Comparison of ENCODE assay signal across 18 cellular contexts in genomic region chr11:89168396-89168795, GRCh38. TPM values are rescaled to one million over a fixed set of nuclear protein-coding genes. Genes with fewer than 3 reads are reported as not detected.
DNase-seq lines count a peak whose midpoint lies in the region; ATAC-seq and TF ChIP-seq lines count a peak whose summit lies in the region.
"Had no signal": no experiment of that assay in that cellular context is flagged by ENCODE, and none has a peak within 500 bp of the region (broad histone marks: within the 10 kb centered on the region; RNA-seq: fewer than 3 reads in every experiment).

No MANE protein-coding gene starts in this region.

- H3K27me3 ChIP-seq in H9 (ENCODE audit: insufficient read depth, low read length), result no peaks in the 10 kb centered on the region
- no peaks in the 10 kb centered on the region for H3K27me3 ChIP-seq in SJCRH30
- no peaks in the 10 kb centered on the region for H3K27me3 ChIP-seq in Karpas-422 (ENCODE audit: low read length)

- ATAC-seq in GM21390 (IDR thresholded peaks at IDR 0.05; ENCODE audit: unreplicated experiment), result no peak
- ATAC-seq in HG02973 (IDR thresholded peaks at IDR 0.05; ENCODE audit: unreplicated experiment), result no peak

- peak overlapping the region in 2 of 3 experiments; percentile 9 to 27; a peak in 2 of 7 replicates for H3K27ac Mint-ChIP-seq in H9
- H3K27ac Mint-ChIP-seq: B cell; CD4-positive, alpha-beta T cell had no signal

- H3K79me2 ChIP-seq in H9 (ENCODE audit: insufficient read depth, low read length), result no peaks in the 10 kb centered on the region
- H3K79me2 ChIP-seq in Karpas-422 (ENCODE audit: low read length), result no peaks in the 10 kb centered on the region

- H3K4ac ChIP-seq in H9 (ENCODE audit: low read depth, low read length), result no peak overlapping the region

- no peak overlapping the region for H3K23ac ChIP-seq in H9 (ENCODE audit: insufficient read length, low read depth, low read length)

- H2AFZ ChIP-seq in H9 (ENCODE audit: low read length), result no peak overlapping the region
- H2AFZ ChIP-seq in Karpas-422 (ENCODE audit: low read length), result no peak overlapping the region

- H3K56ac ChIP-seq in H9 (ENCODE audit: insufficient read length, low read depth, low read length), result no peak overlapping the region

- H3K4me1 ChIP-seq in H9 (ENCODE audit: insufficient read depth, low read length) (no peaks in the 10 kb centered on the region), SJCRH30 (peaks cover 9% of the 10 kb centered on the region), Karpas-422 (ENCODE audit: low read length) (no peaks in the 10 kb centered on the region)

- no peak overlapping the region for H3K4me3 Mint-ChIP-seq in H9
- H3K4me3 Mint-ChIP-seq: B cell; CD4-positive, alpha-beta T cell had no signal

- no peak overlapping the region for H4K5ac ChIP-seq in H9 (ENCODE audit: insufficient read length, low read depth, low read length)

- H3K9me3 Mint-ChIP-seq in H9, result no peaks in the 10 kb centered on the region
- H3K9me3 Mint-ChIP-seq: CD4-positive, alpha-beta T cell had no signal

- H3K36me3 Mint-ChIP-seq in H9 (ENCODE audit: insufficient read depth in 1 of 3, low read depth in 3 of 3), result no peaks in the 10 kb centered on the region

- H2BK20ac ChIP-seq in H9 (ENCODE audit: low read depth, low read length, poor library complexity, severe bottlenecking), result no peak overlapping the region

- H3K36me3 ChIP-seq in SJCRH30, result no peaks in the 10 kb centered on the region
- H3K36me3 ChIP-seq in Karpas-422 (ENCODE audit: insufficient read depth, low read length), result no peaks in the 10 kb centered on the region

- H3K4me2 ChIP-seq in H9 (ENCODE audit: insufficient read depth, insufficient read length, low read length) (no peak overlapping the region), Karpas-422 (ENCODE audit: low read depth, low read length, poor library complexity, severe bottlenecking) (no peak overlapping the region)

- WGBS in H9 (ENCODE audit: extremely low coverage, insufficient read length, low lambda C conversion rate), result no CpG with 5 or more reads among the region's 3 CpGs

- H4K8ac ChIP-seq in H9 (replicated peaks; ENCODE audit: insufficient read length, low read depth, low read length), result no peak overlapping the region

- no peak for DNase-seq in H9
- peak; percentile 2 to 38 for DNase-seq in SJCRH30
- DNase-seq in fibroblast of pulmonary artery (ENCODE audit: low read depth), result peak; percentile 3
- DNase-seq in pons (ENCODE audit: low spot score), result peak; percentile 30
- DNase-seq in activated T-cell treated with anti-CD3 and anti-CD28 coated beads for 4 hours, result no peak
- no peak for DNase-seq in Karpas-422
- DNase-seq: ACHN; C1 segment of cervical spinal cord; CD4-positive, alpha-beta T cell; DND-41; GDM1; HCEC 1CT had no signal

- no peaks in the 10 kb centered on the region; the same call in 1 of the 2 replicates for H3K9me2 ChIP-seq in Karpas-422 (replicated peaks; ENCODE audit: insufficient read depth, low read length)

- TF ChIP-seq CTCF in H9 (conservative IDR thresholded peaks at IDR 0.05) (no peak), fibroblast of pulmonary artery (IDR thresholded peaks at IDR 0.05; ENCODE audit: low read length, missing control alignments) (no peak)

- H3K27ac ChIP-seq in H9 (ENCODE audit: insufficient read length, low read depth, low read length) (no peak overlapping the region), SJCRH30 (no peak overlapping the region), Karpas-422 (ENCODE audit: low read length) (no peak overlapping the region)
- H3K27ac ChIP-seq: HL-60 had no signal

- no peak overlapping the region for H3K9ac ChIP-seq in H9 (ENCODE audit: extremely low read depth, insufficient read length, low read length)
- no peak overlapping the region for H3K9ac ChIP-seq in Karpas-422 (ENCODE audit: low read length)

- no peak overlapping the region for H3K14ac ChIP-seq in H9 (ENCODE audit: insufficient read depth, low read length)

- H3K79me1 ChIP-seq in H9 (ENCODE audit: insufficient read depth, low read depth, low read length, poor library complexity, severe bottlenecking), result no peaks in the 10 kb centered on the region

- H2AK5ac ChIP-seq in H9 (ENCODE audit: insufficient read length, low read length), result no peak overlapping the region

- H2BK120ac ChIP-seq in H9 (ENCODE audit: low read depth, low read length, poor library complexity, severe bottlenecking), result no peak overlapping the region

- H3K23me2 ChIP-seq in H9 (ENCODE audit: insufficient read length, low read depth, low read length, poor library complexity, severe bottlenecking), result no peaks in the 10 kb centered on the region

- H3K4me3 ChIP-seq in SJCRH30, result no peak overlapping the region
- H3K4me3 ChIP-seq in fibroblast of pulmonary artery (replicated peaks; ENCODE audit: low read depth, low read length), result no peak overlapping the region
- no peak overlapping the region for H3K4me3 ChIP-seq in Karpas-422 (ENCODE audit: low read length)

- H2BK15ac ChIP-seq in H9 (ENCODE audit: low read depth, low read length), result no peak overlapping the region

- H3K9me3 ChIP-seq in H9 (ENCODE audit: control insufficient read depth, low read depth, low read length) (no peaks in the 10 kb centered on the region), SJCRH30 (replicated peaks) (no peaks in the 10 kb centered on the region), Karpas-422 (ENCODE audit: low read length) (peaks cover 19% of the 10 kb centered on the region; the same call in 1 of the 2 replicates)

- H2BK5ac ChIP-seq in H9 (ENCODE audit: insufficient read length, low read length), result no peak overlapping the region

- H4K91ac ChIP-seq in H9 (ENCODE audit: insufficient read length, low read depth, low read length), result no peak overlapping the region

- no peak overlapping the region for H3K18ac ChIP-seq in H9 (ENCODE audit: insufficient read length, low read depth, low read length)

- no peak overlapping the region for H3T11ph ChIP-seq in H9 (ENCODE audit: low read length)

- H3K4me1 Mint-ChIP-seq in H9, result peaks cover 4 to 8% of the 10 kb centered on the region in 2 experiments; a peak in 3 of 4 replicates
- H3K4me1 Mint-ChIP-seq: B cell had no signal

- no peak overlapping the region for H2BK12ac ChIP-seq in H9 (ENCODE audit: insufficient read length, low read depth, low read length)

- no peaks in the 10 kb centered on the region for H3K27me3 Mint-ChIP-seq in H9 (ENCODE audit: low read depth)
- H3K27me3 Mint-ChIP-seq: B cell; CD4-positive, alpha-beta T cell had no signal

- H4K20me1 ChIP-seq in H9 (ENCODE audit: control insufficient read depth, insufficient read depth, insufficient read length) (no peaks in the 10 kb centered on the region), Karpas-422 (ENCODE audit: insufficient read depth, low read depth, low read length) (no peaks in the 10 kb centered on the region)

RNA-seq across cellular contexts. Expression of gene TYR, which starts 9.3 kb away (rescaled TPM):
- not detected in 2 replicates for total RNA-seq in H9 (2021)
- total RNA-seq in SJCRH30 (2014; rRNA removed; shearing (Covaris generic)), result not detected in 2 replicates
- total RNA-seq in Karpas-422 (2014; rRNA removed; shearing (Covaris generic); ENCODE audit: low replicate concordance), result not detected in 2 replicates
- total RNA-seq: A172; B cell; CD4-positive, alpha-beta T cell; H1 had no signal

Comparison
In these comparisons a context has a peak if more than half of its experiments do, and no peak if none do; other contexts are left out.
1. DNase-seq: peak in SJCRH30 (2 of 2), fibroblast of pulmonary artery (single experiment) and pons (single experiment); none in H9 (single experiment), activated T-cell treated with anti-CD3 and anti-CD28 coated beads for 4 hours (single experiment) and Karpas-422 (single experiment).